In the genomic region with DNA sequence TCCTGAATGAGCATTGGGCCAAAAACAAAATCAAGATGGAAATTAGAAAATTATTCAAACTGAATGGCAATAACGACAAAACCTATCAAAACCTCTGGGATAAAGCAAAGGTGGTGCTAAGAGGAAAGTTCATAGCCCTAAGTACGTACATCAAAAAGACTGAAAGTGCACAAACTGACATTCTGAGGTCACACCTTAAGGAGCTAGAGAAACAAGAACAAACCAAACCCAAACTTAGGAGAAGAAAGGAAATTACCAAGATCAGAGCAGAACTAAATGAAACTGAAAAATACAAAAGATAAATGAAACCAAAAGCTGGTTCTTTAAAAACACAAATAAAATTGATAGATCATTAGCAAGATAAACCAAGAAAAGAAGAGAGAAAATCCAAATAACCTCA, we compare ENCODE assay signal across 28 cellular contexts.
"Had no signal": no experiment of that assay in that cellular context is flagged by ENCODE, and none has a peak within 500 bp of the region (broad histone marks: within the 10 kb centered on the region; RNA-seq: fewer than 3 reads in every experiment).

No MANE protein-coding gene starts in this region.

- H3K27ac Mint-ChIP-seq: stimulated activated effector memory CD8-positive, alpha-beta T cell treated with anti-CD3 and anti-CD28 coated beads, Interleukin-12 subunit alpha, Interleukin-12 subunit beta, amount 100 ng/mL, for 72 hours; stimulated activated memory B cell treated with anti-CD40 and anti-IgM and Interleukin-4, amounts not matched to agents 10 μg/mL and 1 μg/mL and 100 μg/mL, for 72 hours; stimulated activated naive B cell treated with anti-CD40 and anti-IgM and Interleukin-4, amounts not matched to agents 10 μg/mL and 1 μg/mL and 100 μg/mL, for 72 hours; stimulated activated naive CD8-positive, alpha-beta T cell treated with anti-CD3 and anti-CD28 coated beads, Interleukin-15, amount 100 ng/mL, for 72 hours; stimulated activated naive CD8-positive, alpha-beta T cell treated with anti-CD3 and anti-CD28 coated beads, Interleukin-15, Interleukin-2, amounts not matched to agents 100 ng/mL and 50 ng/mL, for 24 hours; type B pancreatic cell had no signal

- H3K4me1 Mint-ChIP-seq: stimulated activated effector memory CD8-positive, alpha-beta T cell treated with anti-CD3 and anti-CD28 coated beads, Interleukin-12 subunit alpha, Interleukin-12 subunit beta, amount 100 ng/mL, for 72 hours; stimulated activated memory B cell treated with anti-CD40 and anti-IgM and Interleukin-4, amounts not matched to agents 10 μg/mL and 1 μg/mL and 100 μg/mL, for 72 hours; stimulated activated naive B cell treated with anti-CD40 and anti-IgM and Interleukin-4, amounts not matched to agents 10 μg/mL and 1 μg/mL and 100 μg/mL, for 72 hours; stimulated activated naive CD8-positive, alpha-beta T cell treated with anti-CD3 and anti-CD28 coated beads, Interleukin-15, amount 100 ng/mL, for 72 hours had no signal

- H3K4me3 Mint-ChIP-seq: stimulated activated effector memory CD8-positive, alpha-beta T cell treated with anti-CD3 and anti-CD28 coated beads, Interleukin-12 subunit alpha, Interleukin-12 subunit beta, amount 100 ng/mL, for 72 hours; stimulated activated memory B cell treated with anti-CD40 and anti-IgM and Interleukin-4, amounts not matched to agents 10 μg/mL and 1 μg/mL and 100 μg/mL, for 72 hours; stimulated activated naive B cell treated with anti-CD40 and anti-IgM and Interleukin-4, amounts not matched to agents 10 μg/mL and 1 μg/mL and 100 μg/mL, for 72 hours; stimulated activated naive CD8-positive, alpha-beta T cell treated with anti-CD3 and anti-CD28 coated beads, Interleukin-15, amount 100 ng/mL, for 72 hours; stimulated activated naive CD8-positive, alpha-beta T cell treated with anti-CD3 and anti-CD28 coated beads, Interleukin-15, Interleukin-2, amounts not matched to agents 100 ng/mL and 50 ng/mL, for 24 hours; type B pancreatic cell had no signal

- H3K27ac ChIP-seq: stomach, suprapubic skin, testis, thoracic aorta, tibial artery, tibial nerve, transverse colon, upper lobe of left lung, upper lobe of right lung, uterus, vagina had no signal

- H3K4me1 ChIP-seq: stomach, suprapubic skin, testis, tibial artery, tibial nerve, transverse colon, upper lobe of left lung, upper lobe of right lung, uterus, vagina had no signal

- DNase-seq: stimulated activated CD4-positive, alpha-beta T cell treated with anti-CD3 and anti-CD28 coated beads, Interleukin-2, amount 100 ng/mL, for 48 hours; stimulated activated CD4-positive, alpha-beta T cell treated with anti-CD3 and anti-CD28 coated beads, Interleukin-4, amount 100 ng/mL, for 1 hour; stimulated activated CD4-positive, alpha-beta T cell treated with anti-CD3 and anti-CD28 coated beads, Interleukin-4, amount 100 ng/mL, for 24 hours; stimulated activated CD4-positive, alpha-beta T cell treated with anti-CD3 and anti-CD28 coated beads, Interleukin-4, amount 100 ng/mL, for 4 hours; stimulated activated CD8-positive, alpha-beta memory T cell treated with anti-CD3 and anti-CD28 coated beads, Interleukin-4, amount 100 ng/mL, for 48 hours; stimulated activated naive B cell treated with anti-CD40 and anti-IgM and Interleukin-4, amounts not matched to agents 10 μg/mL and 1 μg/mL and 100 μg/mL, for 72 hours; stimulated activated naive CD4-positive, alpha-beta T cell; stimulated activated naive CD4-positive, alpha-beta T cell treated with Interleukin-2 at 50 U/mL for 16 hours; stimulated activated naive CD8-positive, alpha-beta T cell treated with anti-CD3 and anti-CD28 coated beads, Interleukin-15, amount 100 ng/mL, for 72 hours; stimulated activated naive CD8-positive, alpha-beta T cell treated with anti-CD3 and anti-CD28 coated beads, Interleukin-15, Interleukin-2, amounts not matched to agents 100 U/mL and 50 U/mL, for 24 hours; stomach; substantia nigra; testis; tibial artery; transverse colon; trophoblast cell; upper lobe of left lung; upper lobe of right lung; uterus had no signal

- ATAC-seq: stimulated activated effector memory CD8-positive, alpha-beta T cell treated with anti-CD3 and anti-CD28 coated beads, Interleukin-12 subunit alpha, Interleukin-12 subunit beta, amount 100 ng/mL, for 72 hours; stimulated activated memory B cell treated with anti-CD40 and anti-IgM and Interleukin-4, amounts not matched to agents 10 μg/mL and 1 μg/mL and 100 μg/mL, for 72 hours; stimulated activated naive B cell treated with anti-CD40 and anti-IgM and Interleukin-4, amounts not matched to agents 10 μg/mL and 1 μg/mL and 100 μg/mL, for 72 hours; stimulated activated naive CD8-positive, alpha-beta T cell treated with anti-CD3 and anti-CD28 coated beads, Interleukin-15, amount 100 ng/mL, for 72 hours; stimulated activated naive CD8-positive, alpha-beta T cell treated with anti-CD3 and anti-CD28 coated beads, Interleukin-15, Interleukin-2, amounts not matched to agents 100 U/mL and 50 U/mL, for 24 hours; upper lobe of right lung had no signal

- H3K4me3 ChIP-seq: stomach, suprapubic skin, testis, thoracic aorta, tibial artery, tibial nerve, transverse colon, upper lobe of left lung, upper lobe of right lung, uterus, vagina had no signal

- H3K27me3 Mint-ChIP-seq: stimulated activated memory B cell treated with anti-CD40 and anti-IgM and Interleukin-4, amounts not matched to agents 10 μg/mL and 1 μg/mL and 100 μg/mL, for 72 hours; stimulated activated naive B cell treated with anti-CD40 and anti-IgM and Interleukin-4, amounts not matched to agents 10 μg/mL and 1 μg/mL and 100 μg/mL, for 72 hours; stimulated activated naive CD8-positive, alpha-beta T cell treated with anti-CD3 and anti-CD28 coated beads, Interleukin-15, amount 100 ng/mL, for 72 hours; stimulated activated naive CD8-positive, alpha-beta T cell treated with anti-CD3 and anti-CD28 coated beads, Interleukin-15, Interleukin-2, amounts not matched to agents 100 ng/mL and 50 ng/mL, for 24 hours; type B pancreatic cell had no signal

- H3K27me3 ChIP-seq: stomach, suprapubic skin, testis, tibial artery, tibial nerve, transverse colon, upper lobe of left lung, upper lobe of right lung, uterus, vagina had no signal

- H3K36me3 Mint-ChIP-seq: stimulated activated effector memory CD8-positive, alpha-beta T cell treated with anti-CD3 and anti-CD28 coated beads, Interleukin-12 subunit alpha, Interleukin-12 subunit beta, amount 100 ng/mL, for 72 hours; stimulated activated memory B cell treated with anti-CD40 and anti-IgM and Interleukin-4, amounts not matched to agents 10 μg/mL and 1 μg/mL and 100 μg/mL, for 72 hours; stimulated activated naive B cell treated with anti-CD40 and anti-IgM and Interleukin-4, amounts not matched to agents 10 μg/mL and 1 μg/mL and 100 μg/mL, for 72 hours had no signal

- H3K9me3 ChIP-seq: suprapubic skin, testis, thoracic aorta, upper lobe of right lung, uterus had no signal

- H3K36me3 ChIP-seq: stomach, suprapubic skin, thoracic aorta, tibial artery, tibial nerve, transverse colon, upper lobe of left lung, upper lobe of right lung, uterus, vagina had no signal

- FAIRE-seq: urothelium cell line had no signal
